Comparison of ENCODE assay signal across 12 cellular contexts in the genomic region with DNA sequence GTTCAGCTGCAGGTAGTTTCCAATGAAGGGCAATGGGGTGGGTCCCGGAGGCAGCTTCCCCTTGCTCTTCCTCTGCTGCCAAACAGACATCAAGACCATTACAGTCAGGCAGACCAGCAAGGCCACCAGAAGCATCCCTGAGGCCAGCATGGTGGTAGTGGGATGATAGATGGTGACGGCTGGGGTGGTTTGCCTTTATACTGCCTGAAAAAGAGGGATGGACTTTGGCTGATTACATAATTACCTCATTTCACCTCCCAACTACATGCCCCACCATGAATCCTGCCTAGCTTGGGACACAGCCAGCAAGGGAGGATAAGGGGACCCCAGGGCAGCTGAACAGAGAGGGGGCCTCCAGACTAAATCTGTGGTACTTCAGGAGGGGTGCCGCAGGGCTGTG. TPM values are rescaled to one million over a fixed set of nuclear protein-coding genes. Genes with fewer than 3 reads are reported as not detected.
"Had no signal": no experiment of that assay in that cellular context is flagged by ENCODE, and none has a peak within 500 bp of the region (broad histone marks: within the 10 kb centered on the region; RNA-seq: fewer than 3 reads in every experiment).

A gene with protein sequence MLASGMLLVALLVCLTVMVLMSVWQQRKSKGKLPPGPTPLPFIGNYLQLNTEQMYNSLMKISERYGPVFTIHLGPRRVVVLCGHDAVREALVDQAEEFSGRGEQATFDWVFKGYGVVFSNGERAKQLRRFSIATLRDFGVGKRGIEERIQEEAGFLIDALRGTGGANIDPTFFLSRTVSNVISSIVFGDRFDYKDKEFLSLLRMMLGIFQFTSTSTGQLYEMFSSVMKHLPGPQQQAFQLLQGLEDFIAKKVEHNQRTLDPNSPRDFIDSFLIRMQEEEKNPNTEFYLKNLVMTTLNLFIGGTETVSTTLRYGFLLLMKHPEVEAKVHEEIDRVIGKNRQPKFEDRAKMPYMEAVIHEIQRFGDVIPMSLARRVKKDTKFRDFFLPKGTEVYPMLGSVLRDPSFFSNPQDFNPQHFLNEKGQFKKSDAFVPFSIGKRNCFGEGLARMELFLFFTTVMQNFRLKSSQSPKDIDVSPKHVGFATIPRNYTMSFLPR (minus strand): TSS at position 171 of the 400 bp plus-strand sequence. CDS start 21 bp downstream, at position 150.

RNA-seq across cellular contexts. Expression of the gene that starts here (rescaled TPM):
- total RNA-seq: activated CD4-positive, alpha-beta T cell treated with anti-CD3 and anti-CD28 coated beads for 36 hours; activated CD4-positive, alpha-beta T cell treated with anti-CD3 and anti-CD28 coated beads, Interleukin-2, amount 10 ng/mL, durations not matched to agents 7 days and 5 days; activated CD8-positive, alpha-beta T cell treated with anti-CD3 and anti-CD28 coated beads, Interleukin-2, amount 10 ng/mL, durations not matched to agents 7 days and 5 days; activated T-helper 1 cell treated with anti-CD3 and anti-CD28 coated beads, Interleukin-12 subunit alpha, Interleukin-12 subunit beta, Interleukin-2, Interleukin-4 antibody, amounts not matched to agents 30 ng/mL and 10 ng/mL and 1 ng/mL, durations not matched to agents 14 hours and 24 hours and 36 hours; ascending aorta; M059J; PC-3; Peyer's patch; SJSA1 had no signal
- polyA plus RNA-seq: cardiac muscle cell, K562, SK-N-SH had no signal
